Comparison of ENCODE assay signal across 13 cellular contexts in the genomic region with DNA sequence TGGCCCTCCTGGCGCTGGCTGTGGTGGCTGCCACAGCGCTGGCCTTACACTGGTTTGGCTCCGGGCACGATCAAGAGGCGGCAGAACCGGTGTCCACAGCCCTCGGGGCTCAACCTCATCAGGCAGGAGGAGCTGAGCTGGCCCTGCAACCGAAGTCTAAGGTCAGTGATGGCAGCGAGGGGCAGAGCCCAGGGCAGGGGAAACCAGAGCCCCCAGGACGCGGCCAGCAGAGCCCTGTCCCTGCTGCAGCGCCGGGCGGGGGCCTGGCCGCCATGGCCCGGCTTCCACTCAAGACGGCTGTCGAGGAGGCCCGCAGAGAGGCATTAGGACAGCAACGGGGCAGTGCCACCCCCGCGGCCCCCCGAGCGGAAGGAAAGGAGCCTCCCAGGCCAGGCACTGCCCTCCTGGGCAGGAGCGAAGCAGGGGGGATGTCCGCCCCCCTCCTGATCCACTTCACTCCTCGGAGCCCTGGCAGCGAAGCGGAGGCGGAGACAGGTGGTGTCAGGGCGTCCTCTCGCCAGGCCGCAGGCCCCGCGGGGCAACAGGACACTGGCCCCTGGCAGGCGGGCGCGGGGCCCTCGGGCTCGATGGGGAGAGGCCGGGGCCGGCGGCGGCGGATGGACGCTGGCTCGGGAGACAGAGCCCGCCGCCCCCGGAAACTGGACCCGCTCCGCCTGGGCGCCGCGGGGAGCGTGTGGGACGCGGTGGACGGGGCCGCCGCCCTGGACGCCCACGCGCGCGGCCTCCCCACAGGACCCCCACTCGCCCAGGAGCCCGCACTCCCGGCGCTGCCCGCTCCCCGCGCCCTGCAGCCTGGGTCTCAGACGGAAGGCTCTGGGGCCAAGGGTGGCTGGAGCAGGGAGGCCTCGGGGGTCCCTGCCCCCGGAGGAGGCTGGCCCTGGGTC. TPM values are rescaled to one million over a fixed set of nuclear protein-coding genes. Genes with fewer than 3 reads are reported as not detected.
DNase-seq lines count a peak whose midpoint lies in the region; ATAC-seq, FAIRE-seq and TF ChIP-seq lines count a peak whose summit lies in the region.
"Had no signal": no experiment of that assay in that cellular context is flagged by ENCODE, and none has a peak within 500 bp of the region (broad histone marks: within the 10 kb centered on the region; RNA-seq: fewer than 3 reads in every experiment).

No MANE protein-coding gene starts in this region.

- in situ Hi-C loops in KBM-7 (cut with MboI; ENCODE audit: low pct_unique_long_range_greater_than_20kb, low sequenced_read_pairs) = no loop called here

- CTCF ChIA-PET in activated naive CD4-positive, alpha-beta T cell treated with anti-CD3 and anti-CD28 coated beads for 36 hours (lab: Charles Lee) = interaction anchor here (1.0 to 2.9 kb wide), 8 partner anchors 13 to 74 kb away, joined by 3 to 13 read pairs (median 8); partner anchors contain the start of genes SCO2 and SYCE3

- H3K4me1 ChIP-seq in upper lobe of right lung = peaks cover 25% of the 10 kb centered on the region
- H3K4me1 ChIP-seq in ascending aorta = peaks cover 8 to 10% of the 10 kb centered on the region in 2 donors

- H3K27me3 Mint-ChIP-seq in activated naive CD4-positive, alpha-beta T cell treated with anti-CD3 and anti-CD28 coated beads for 36 hours (ENCODE audit: low read depth) = no peaks in the 10 kb centered on the region
- no peaks in the 10 kb centered on the region for H3K27me3 Mint-ChIP-seq in T-helper 17 cell

- peaks cover 51% of the 10 kb centered on the region for H3K4me1 Mint-ChIP-seq in activated naive CD4-positive, alpha-beta T cell treated with anti-CD3 and anti-CD28 coated beads for 36 hours (ENCODE audit: low read depth)
- peaks cover 32% of the 10 kb centered on the region for H3K4me1 Mint-ChIP-seq in T-helper 17 cell

- no peak for TF ChIP-seq CTCF in upper lobe of right lung (IDR thresholded peaks at IDR 0.05)
- no peak for TF ChIP-seq CTCF in ascending aorta (IDR thresholded peaks at IDR 0.05)

- DNase-seq in activated naive CD4-positive, alpha-beta T cell treated with anti-CD3 and anti-CD28 coated beads for 36 hours = no peak
- no peak for DNase-seq in activated naive CD4-positive, alpha-beta T cell treated with Interleukin-2 at 50 U/mL for 16 hours
- no peak for DNase-seq in T-helper 17 cell
- DNase-seq in frontal cortex (ENCODE audit: low spot score in 2 of 2) = peak; percentile 26 to 40
- peak; percentile 64 for DNase-seq in upper lobe of right lung
- no peak for DNase-seq in KBM-7
- no peak for DNase-seq in ascending aorta (ENCODE audit: low spot score in 2 of 2)
- no peak for DNase-seq in GDM1 (lab: John Stamatoyannopoulos, UW)
- DNase-seq: NCI-H2107, occipital lobe had no signal

- H3K27me3 ChIP-seq in upper lobe of right lung (peaks cover 29% of the 10 kb centered on the region), ascending aorta (peaks cover 19% of the 10 kb centered on the region)

- H3K27ac ChIP-seq in upper lobe of right lung (no peak overlapping the region), ascending aorta (no peak overlapping the region)

- peak overlapping the region; percentile 74 for H3K27ac Mint-ChIP-seq in activated naive CD4-positive, alpha-beta T cell treated with anti-CD3 and anti-CD28 coated beads for 36 hours
- no peak overlapping the region for H3K27ac Mint-ChIP-seq in T-helper 17 cell

- no peaks in the 10 kb centered on the region for H3K36me3 ChIP-seq in upper lobe of right lung
- H3K36me3 ChIP-seq in ascending aorta = no peaks in the 10 kb centered on the region

- H3K4me3 Mint-ChIP-seq in activated naive CD4-positive, alpha-beta T cell treated with anti-CD3 and anti-CD28 coated beads for 36 hours = no peak overlapping the region
- H3K4me3 Mint-ChIP-seq in T-helper 17 cell = peak overlapping the region; percentile 68

- H3K4me3 ChIP-seq in upper lobe of right lung (no peak overlapping the region), ascending aorta (no peak overlapping the region)

- peaks cover 1% of the 10 kb centered on the region for H3K9me3 Mint-ChIP-seq in activated naive CD4-positive, alpha-beta T cell treated with anti-CD3 and anti-CD28 coated beads for 36 hours

- peaks cover 8% of the 10 kb centered on the region for H3K36me3 Mint-ChIP-seq in activated naive CD4-positive, alpha-beta T cell treated with anti-CD3 and anti-CD28 coated beads for 36 hours (ENCODE audit: low read depth)
- H3K36me3 Mint-ChIP-seq in T-helper 17 cell (ENCODE audit: low read depth) = no peaks in the 10 kb centered on the region

- H3K9me3 ChIP-seq in T-helper 17 cell (ENCODE audit: control insufficient read depth, low read length, poor library complexity, severe bottlenecking) (no peaks in the 10 kb centered on the region), upper lobe of right lung (no peaks in the 10 kb centered on the region), ascending aorta (no peaks in the 10 kb centered on the region)

- intact Hi-C loops in activated naive CD4-positive, alpha-beta T cell treated with anti-CD3 and anti-CD28 coated beads for 36 hours (cut with micrococcal nuclease) = no loop called here
- intact Hi-C loops in upper lobe of right lung (cut with DNase I) = no loop called here
- intact Hi-C loops in ascending aorta (cut with DNase I) = no loop called here

- ATAC-seq in T-helper 17 cell (no peak), upper lobe of right lung (no peak)
- ATAC-seq: Right ventricle myocardium inferior had no signal

- no peak for FAIRE-seq in frontal cortex (lab: Jason Lieb, UNC)
- FAIRE-seq: TTC549 had no signal

RNA-seq across cellular contexts. Expression of gene KLHDC7B, which starts 0.9 kb away (rescaled TPM):
- total RNA-seq in activated naive CD4-positive, alpha-beta T cell treated with anti-CD3 and anti-CD28 coated beads for 36 hours = 1 to 10 TPM; 7.4 to 7.6 TPM
- total RNA-seq in T-helper 17 cell = 1 to 10 TPM; 3.8 to 5.1 TPM
- total RNA-seq in frontal cortex = not detected
- total RNA-seq in upper lobe of right lung = 0.69 TPM
- not detected for total RNA-seq in ascending aorta
- total RNA-seq: HT-29, occipital lobe, Right ventricle myocardium inferior had no signal

RNA-seq across cellular contexts. Expression of gene SYCE3, which starts 16.1 kb away (rescaled TPM):
- 1 to 10 TPM in 1 of 2 experiments, under 1 TPM in 1; 0.91 to 2.0 TPM for total RNA-seq in activated naive CD4-positive, alpha-beta T cell treated with anti-CD3 and anti-CD28 coated beads for 36 hours
- total RNA-seq in T-helper 17 cell (not detected), frontal cortex (not detected), upper lobe of right lung (not detected), ascending aorta (not detected)
- total RNA-seq: HT-29, occipital lobe, Right ventricle myocardium inferior had no signal

RNA-seq across cellular contexts. Expression of gene TYMP, which starts 16.8 kb away (rescaled TPM):
- 10 to 100 TPM; 43.7 to 49.6 TPM for total RNA-seq in activated naive CD4-positive, alpha-beta T cell treated with anti-CD3 and anti-CD28 coated beads for 36 hours
- total RNA-seq in T-helper 17 cell (10 to 100 TPM; 22.3 to 25.9 TPM), frontal cortex (1.6 TPM), upper lobe of right lung (122 TPM), ascending aorta (150 TPM)

RNA-seq across cellular contexts. Expression of gene SCO2, which starts 21.2 kb away (rescaled TPM):
- 1 to 10 TPM; 1.1 to 2.1 TPM for total RNA-seq in activated naive CD4-positive, alpha-beta T cell treated with anti-CD3 and anti-CD28 coated beads for 36 hours
- total RNA-seq in T-helper 17 cell (10 to 100 TPM in 1 of 2 donors, 1 to 10 TPM in 1; 4.5 to 11.3 TPM), frontal cortex (0.82 TPM), upper lobe of right lung (3.1 TPM), ascending aorta (not detected)
- total RNA-seq: Right ventricle myocardium inferior had no signal

RNA-seq across cellular contexts. Expression of gene CPT1B, which starts 31.6 kb away (rescaled TPM):
- total RNA-seq in activated naive CD4-positive, alpha-beta T cell treated with anti-CD3 and anti-CD28 coated beads for 36 hours = 10 to 100 TPM; 37.3 to 43.7 TPM
- total RNA-seq in T-helper 17 cell (10 to 100 TPM; 40.0 to 59.5 TPM), frontal cortex (5.7 TPM), upper lobe of right lung (12.7 TPM), ascending aorta (0.43 TPM)

Comparison
In these comparisons a context has a peak if more than half of its experiments do, and no peak if none do; other contexts are left out.
1. DNase-seq: peak in frontal cortex (2 of 2) and upper lobe of right lung (single experiment); none in activated naive CD4-positive, alpha-beta T cell treated with anti-CD3 and anti-CD28 coated beads for 36 hours (single experiment), activated naive CD4-positive, alpha-beta T cell treated with Interleukin-2 at 50 U/mL for 16 hours (single experiment), T-helper 17 cell (0 of 3), KBM-7 (single experiment), ascending aorta (0 of 2) and GDM1 (single experiment).